20 cellular contexts compared by ENCODE assay signal in the genomic region with DNA sequence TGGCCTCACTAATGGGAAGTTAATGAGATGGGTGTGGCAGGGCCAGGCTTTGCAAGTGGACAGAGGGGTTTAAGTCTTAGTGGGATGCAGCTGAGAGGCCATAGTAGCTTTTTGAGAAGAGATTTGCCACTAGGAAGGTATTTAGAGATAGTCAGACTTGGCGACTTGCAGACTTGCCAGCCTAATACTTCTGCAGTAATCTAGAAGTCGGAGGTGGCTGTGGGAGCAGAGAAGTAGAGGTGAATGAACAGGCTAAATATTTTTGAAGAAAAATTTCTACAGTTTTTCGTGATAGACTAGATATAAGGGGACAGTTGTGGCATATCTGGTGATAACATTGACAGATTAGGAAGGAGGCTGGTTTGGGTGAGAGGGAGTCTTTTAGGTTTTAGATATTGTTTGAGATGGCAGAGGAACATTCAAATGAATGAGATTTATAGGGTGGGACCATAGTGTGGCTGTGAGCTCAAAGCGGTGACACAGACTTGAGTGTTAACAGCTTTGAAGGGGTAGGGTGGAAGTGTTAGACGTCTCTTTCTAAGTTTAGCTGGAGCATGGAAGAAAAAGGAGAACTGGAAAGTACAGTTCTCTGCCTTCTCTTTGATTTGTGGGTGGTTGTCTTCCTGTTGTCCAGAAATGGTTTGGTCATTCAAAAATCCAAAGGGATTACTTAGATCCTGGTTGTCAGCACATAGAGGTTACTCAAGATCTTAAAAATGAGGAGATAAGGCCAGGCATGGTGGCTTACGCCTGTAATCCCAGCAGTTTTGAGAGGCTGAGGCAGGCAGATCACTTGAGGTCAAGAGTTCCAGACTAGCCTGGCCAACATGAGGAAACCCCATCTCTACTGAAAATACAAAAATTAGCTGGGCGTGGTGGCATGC. TPM values are rescaled to one million over a fixed set of nuclear protein-coding genes. Genes with fewer than 3 reads are reported as not detected.
A peak's percentile ranks its signal among the peaks of the same experiment; 100 is the strongest.
DNase-seq lines count a peak whose midpoint lies in the region; ATAC-seq and TF ChIP-seq lines count a peak whose summit lies in the region.
"Had no signal": no experiment of that assay in that cellular context is flagged by ENCODE, and none has a peak within 500 bp of the region (broad histone marks: within the 10 kb centered on the region; RNA-seq: fewer than 3 reads in every experiment).

No MANE protein-coding gene starts in this region.

- no peaks in the 10 kb centered on the region for H3K27me3 Mint-ChIP-seq in activated T-cell treated with anti-CD3 and anti-CD28 coated beads, Interleukin-2, amount 50 U/mL, for 24 hours
- no peaks in the 10 kb centered on the region for H3K27me3 Mint-ChIP-seq in CD8-positive, alpha-beta memory T cell
- H3K27me3 Mint-ChIP-seq in activated naive CD8-positive, alpha-beta T cell treated with anti-CD3 and anti-CD28 coated beads, Interleukin-2, amount 50 U/mL, for 24 hours: no peaks in the 10 kb centered on the region
- H3K27me3 Mint-ChIP-seq in naive B cell: no peaks in the 10 kb centered on the region

- CTCF ChIA-PET in CD8-positive, alpha-beta memory T cell (lab: Charles Lee): no interaction called here

- WGBS in psoas muscle, 3 donors: 93 to 94% (median 93%) methylated on average over 7 of the region's 7 CpGs

- H3K4me3 Mint-ChIP-seq in activated T-cell treated with anti-CD3 and anti-CD28 coated beads, Interleukin-2, amount 50 U/mL, for 24 hours: no peak overlapping the region
- H3K4me3 Mint-ChIP-seq in CD8-positive, alpha-beta memory T cell: no peak overlapping the region
- no peak overlapping the region for H3K4me3 Mint-ChIP-seq in activated naive CD8-positive, alpha-beta T cell treated with anti-CD3 and anti-CD28 coated beads, Interleukin-2, amount 50 U/mL, for 24 hours
- H3K4me3 Mint-ChIP-seq in naive B cell: no peak overlapping the region
- H3K4me3 Mint-ChIP-seq: T-helper 1 cell treated with Interleukin-12 subunit alpha and Interleukin-12 subunit beta and Interleukin-4 antibody, amounts not matched to agents 30 μg/mL and 1 μg/mL, for 36 hours had no signal

- no peak for TF ChIP-seq CTCF in psoas muscle (IDR thresholded peaks at IDR 0.05)

- POLR2A ChIA-PET in CD8-positive, alpha-beta memory T cell (lab: Charles Lee): no interaction called here

- H3K27ac ChIP-seq in CD8-positive, alpha-beta memory T cell (ENCODE audit: low read depth, low read length): no peak overlapping the region
- H3K27ac ChIP-seq in psoas muscle: no peak overlapping the region
- H3K27ac ChIP-seq: A549, epithelial cell of prostate, thoracic aorta had no signal

- peaks cover 95% of the 10 kb centered on the region for H3K36me3 Mint-ChIP-seq in activated T-cell treated with anti-CD3 and anti-CD28 coated beads, Interleukin-2, amount 50 U/mL, for 24 hours (ENCODE audit: low read depth)
- H3K36me3 Mint-ChIP-seq in CD8-positive, alpha-beta memory T cell: peaks cover 4 to 88% (median 35%) of the 10 kb centered on the region in 3 donors
- peaks cover 54% of the 10 kb centered on the region for H3K36me3 Mint-ChIP-seq in activated naive CD8-positive, alpha-beta T cell treated with anti-CD3 and anti-CD28 coated beads, Interleukin-2, amount 50 U/mL, for 24 hours (ENCODE audit: low read depth)
- H3K36me3 Mint-ChIP-seq in naive B cell: peaks cover 36 to 48% of the 10 kb centered on the region in 2 donors

- intact Hi-C loops in psoas muscle (cut with DNase I): no loop called here

- no peak for ATAC-seq in activated naive CD8-positive, alpha-beta T cell treated with anti-CD3 and anti-CD28 coated beads, Interleukin-2, amount 50 U/mL, for 24 hours
- ATAC-seq in naive B cell (ENCODE audit: low read depth in 2 of 2) (no peak), HG03442 (IDR thresholded peaks at IDR 0.05; ENCODE audit: unreplicated experiment) (no peak), psoas muscle (no peak)
- ATAC-seq: A549, sciatic nerve had no signal

- H3K9me3 Mint-ChIP-seq in activated T-cell treated with anti-CD3 and anti-CD28 coated beads, Interleukin-2, amount 50 U/mL, for 24 hours: no peaks in the 10 kb centered on the region
- no peaks in the 10 kb centered on the region for H3K9me3 Mint-ChIP-seq in CD8-positive, alpha-beta memory T cell
- H3K9me3 Mint-ChIP-seq in activated naive CD8-positive, alpha-beta T cell treated with anti-CD3 and anti-CD28 coated beads, Interleukin-2, amount 50 U/mL, for 24 hours: no peaks in the 10 kb centered on the region
- H3K9me3 Mint-ChIP-seq in naive B cell: no peaks in the 10 kb centered on the region
- H3K9me3 Mint-ChIP-seq: T-helper 1 cell treated with Interleukin-12 subunit alpha and Interleukin-12 subunit beta and Interleukin-4 antibody, amounts not matched to agents 30 μg/mL and 1 μg/mL, for 36 hours had no signal

- no peak for DNase-seq in activated T-cell treated with anti-CD3 and anti-CD28 coated beads, Interleukin-2, amount 50 U/mL, for 24 hours
- no peak for DNase-seq in activated T-cell treated with anti-CD3 and anti-CD28 coated beads, Interleukin-2, amount 50 U/mL, for 1 hour
- DNase-seq in CD8-positive, alpha-beta memory T cell: no peak
- DNase-seq in activated naive CD8-positive, alpha-beta T cell treated with anti-CD3 and anti-CD28 coated beads, Interleukin-2, amount 50 U/mL, for 24 hours: no peak
- no peak for DNase-seq in naive B cell
- no peak for DNase-seq in psoas muscle
- no peak for DNase-seq in activated effector memory CD4-positive, alpha-beta T cell treated with anti-CD3 and anti-CD28 coated beads, Interleukin-2, amount 50 U/mL, for 16 hours
- DNase-seq: foreskin fibroblast; IMR-90; islet precursor cell; NCI-H1436 treated with DMSO at 0.1 percent for 48 hours; NCI-H2171; NCI-H69; stimulated activated CD4-positive, alpha-beta T cell treated with anti-CD3 and anti-CD28 coated beads, Interleukin-15, amount 100 ng/mL, for 24 hours had no signal

- H3K4me1 ChIP-seq in CD8-positive, alpha-beta memory T cell (ENCODE audit: insufficient read depth, low read length): no peaks in the 10 kb centered on the region
- no peaks in the 10 kb centered on the region for H3K4me1 ChIP-seq in psoas muscle
- H3K4me1 ChIP-seq: A549 had no signal

- no peaks in the 10 kb centered on the region for H3K27me3 ChIP-seq in CD8-positive, alpha-beta memory T cell (ENCODE audit: insufficient read depth, low read length, poor library complexity, severe bottlenecking)
- H3K27me3 ChIP-seq in psoas muscle (ENCODE audit: insufficient read depth in 3 of 3, low read length in 2 of 3): no peaks in the 10 kb centered on the region

- H3K9me3 ChIP-seq in CD8-positive, alpha-beta memory T cell (ENCODE audit: low read length): no peaks in the 10 kb centered on the region
- no peaks in the 10 kb centered on the region for H3K9me3 ChIP-seq in psoas muscle
- H3K9me3 ChIP-seq: A549, thoracic aorta had no signal

- no peaks in the 10 kb centered on the region for H3K4me1 Mint-ChIP-seq in activated T-cell treated with anti-CD3 and anti-CD28 coated beads, Interleukin-2, amount 50 U/mL, for 24 hours (ENCODE audit: low read depth)
- no peaks in the 10 kb centered on the region for H3K4me1 Mint-ChIP-seq in CD8-positive, alpha-beta memory T cell
- H3K4me1 Mint-ChIP-seq in activated naive CD8-positive, alpha-beta T cell treated with anti-CD3 and anti-CD28 coated beads, Interleukin-2, amount 50 U/mL, for 24 hours: no peaks in the 10 kb centered on the region
- peaks cover 0 to 4% (median 0%) of the 10 kb centered on the region in 3 donors for H3K4me1 Mint-ChIP-seq in naive B cell

- H3K36me3 ChIP-seq in CD8-positive, alpha-beta memory T cell (ENCODE audit: insufficient read depth, low read length): peaks cover 60% of the 10 kb centered on the region
- peaks cover 17 to 97% of the 10 kb centered on the region in 2 donors for H3K36me3 ChIP-seq in psoas muscle (ENCODE audit: insufficient read depth in 1 of 2, low read depth in 1 of 2)

- no peak overlapping the region for H3K4me3 ChIP-seq in CD8-positive, alpha-beta memory T cell (ENCODE audit: low read length)
- H3K4me3 ChIP-seq in psoas muscle: no peak overlapping the region
- H3K4me3 ChIP-seq: A549, thoracic aorta had no signal

- H3K27ac Mint-ChIP-seq in activated T-cell treated with anti-CD3 and anti-CD28 coated beads, Interleukin-2, amount 50 U/mL, for 24 hours: peak overlapping the region; percentile 1
- peak overlapping the region in 7 of 8 donors; percentile 17 to 92 (median 61) for H3K27ac Mint-ChIP-seq in CD8-positive, alpha-beta memory T cell
- peak overlapping the region; percentile 34 for H3K27ac Mint-ChIP-seq in activated naive CD8-positive, alpha-beta T cell treated with anti-CD3 and anti-CD28 coated beads, Interleukin-2, amount 50 U/mL, for 24 hours
- peak overlapping the region in 4 of 6 donors; percentile 9 to 49 (median 16) for H3K27ac Mint-ChIP-seq in naive B cell
- H3K27ac Mint-ChIP-seq: T-helper 1 cell treated with Interleukin-12 subunit alpha and Interleukin-12 subunit beta and Interleukin-4 antibody, amounts not matched to agents 30 μg/mL and 1 μg/mL, for 36 hours had no signal

RNA-seq across cellular contexts. Expression of gene MAPKAPK5, which starts 44.9 kb away (rescaled TPM):
- 10 to 100 TPM; 69.8 to 72.1 TPM for total RNA-seq in CD8-positive, alpha-beta memory T cell
- 47.6 TPM for polyA plus RNA-seq in CD8-positive, alpha-beta memory T cell
- polyA plus RNA-seq in naive B cell (ENCODE audit: low read depth in 6 of 6) (10 to 100 TPM; 25.9 to 42.7 (median 29.1) TPM), psoas muscle (10 to 100 TPM; 21.7 to 41.2 (median 39.8) TPM)
- total RNA-seq in psoas muscle: 10 to 100 TPM; 23.9 to 36.0 (median 31.0) TPM

Comparison
In these comparisons a context has a peak if more than half of its experiments do, and no peak if none do; other contexts are left out.
1. H3K27ac Mint-ChIP-seq: peak in every context shown above with its lines; median percentile 61 in CD8-positive, alpha-beta memory T cell; 34 in activated naive CD8-positive, alpha-beta T cell treated with anti-CD3 and anti-CD28 coated beads, Interleukin-2, amount 50 U/mL, for 24 hours; 16 in naive B cell; 1 in activated T-cell treated with anti-CD3 and anti-CD28 coated beads, Interleukin-2, amount 50 U/mL, for 24 hours.